Comparison of ENCODE assay signal across 8 cellular contexts in genomic region chr6:150865406-150866146, GRCh38. TPM values are rescaled to one million over a fixed set of nuclear protein-coding genes. Genes with fewer than 3 reads are reported as not detected.
DNase-seq lines count a peak whose midpoint lies in the region; ATAC-seq, FAIRE-seq and TF ChIP-seq lines count a peak whose summit lies in the region.

Gene MTHFD1L (plus strand): TSS chr6:150865702. CDS start chr6:150865823, 121 bp downstream.

- intact Hi-C loops in Calu3 (cut with micrococcal nuclease; ENCODE audit: unreplicated experiment), result no loop called here
- intact Hi-C loops in activated T-helper 2 cell treated with anti-CD3 and anti-CD28 coated beads, Interferon-gamma antibody, Interleukin-2, Interleukin-4, amounts not matched to agents 10 μg/mL and 5 μg/mL and 100 μg/mL, durations not matched to agents 14 hours and 24 hours and 36 hours (cut with micrococcal nuclease), result loop anchor here (5.0 kb wide), 1 partner anchor 527 kb away; the partner anchor contains the start of gene ZBTB2

- peak within 1 kb of the TSS; percentile 90 for H3K4me3 ChIP-seq in fibroblast of pulmonary artery (replicated peaks; ENCODE audit: low read depth, low read length)

- peaks cover 9% of the 10 kb centered on the region for H3K4me1 Mint-ChIP-seq in Calu3 (ENCODE audit: low read depth, unreplicated experiment)
- H3K4me1 Mint-ChIP-seq in activated T-helper 2 cell treated with anti-CD3 and anti-CD28 coated beads, Interferon-gamma antibody, Interleukin-2, Interleukin-4, amounts not matched to agents 10 μg/mL and 5 μg/mL and 100 μg/mL, durations not matched to agents 14 hours and 24 hours and 36 hours (ENCODE audit: low read depth), result peaks cover 40% of the 10 kb centered on the region
- peaks cover 35% of the 10 kb centered on the region for H3K4me1 Mint-ChIP-seq in nephron
- H3K4me1 Mint-ChIP-seq in stimulated activated naive CD8-positive, alpha-beta T cell treated with anti-CD3 and anti-CD28 coated beads, Interleukin-15, Interleukin-2, amounts not matched to agents 100 ng/mL and 50 ng/mL, for 24 hours (ENCODE audit: low read depth), result peaks cover 34% of the 10 kb centered on the region

- FAIRE-seq in RCC 7860 (lab: Jason Lieb, UNC), result no peak

- TF ChIP-seq CTCF in Calu3 (IDR thresholded peaks at IDR 0.05; ENCODE audit: unreplicated experiment), result peak; percentile 44
- peak; percentile 11 for TF ChIP-seq CTCF in fibroblast of pulmonary artery (IDR thresholded peaks at IDR 0.05; ENCODE audit: low read length, missing control alignments)
- TF ChIP-seq CTCF in nephron (IDR thresholded peaks at IDR 0.05; ENCODE audit: unreplicated experiment in 3 of 3), result peak; percentile 40 to 58 (median 46)

- H3K4me3 Mint-ChIP-seq in Calu3 (ENCODE audit: low read depth, unreplicated experiment), result peak within 1 kb of the TSS; percentile 74
- peak within 1 kb of the TSS; percentile 94 for H3K4me3 Mint-ChIP-seq in activated T-helper 2 cell treated with anti-CD3 and anti-CD28 coated beads, Interferon-gamma antibody, Interleukin-2, Interleukin-4, amounts not matched to agents 10 μg/mL and 5 μg/mL and 100 μg/mL, durations not matched to agents 14 hours and 24 hours and 36 hours (ENCODE audit: low read depth)
- peak within 1 kb of the TSS; percentile 97 to 98 (median 97) for H3K4me3 Mint-ChIP-seq in nephron
- H3K4me3 Mint-ChIP-seq in stimulated activated naive CD8-positive, alpha-beta T cell treated with anti-CD3 and anti-CD28 coated beads, Interleukin-15, Interleukin-2, amounts not matched to agents 100 ng/mL and 50 ng/mL, for 24 hours, result peak within 1 kb of the TSS; percentile 93

- CTCF ChIA-PET in Calu3 (lab: Charles Lee), result interaction anchor here (0.6 to 1.7 kb wide), 4 partner anchors 13 to 48 kb away, joined by 3 to 5 read pairs (median 4); no protein-coding TSS in a partner anchor

- H3K27ac Mint-ChIP-seq in Calu3 (ENCODE audit: unreplicated experiment) (no peak within 1 kb of the TSS), nephron (peak within 1 kb of the TSS; percentile 92 to 99 (median 99))
- peak within 1 kb of the TSS; percentile 85 for H3K27ac Mint-ChIP-seq in activated T-helper 2 cell treated with anti-CD3 and anti-CD28 coated beads, Interferon-gamma antibody, Interleukin-2, Interleukin-4, amounts not matched to agents 10 μg/mL and 5 μg/mL and 100 μg/mL, durations not matched to agents 14 hours and 24 hours and 36 hours
- H3K27ac Mint-ChIP-seq in stimulated activated naive CD8-positive, alpha-beta T cell treated with anti-CD3 and anti-CD28 coated beads, Interleukin-15, Interleukin-2, amounts not matched to agents 100 ng/mL and 50 ng/mL, for 24 hours, result peak within 1 kb of the TSS; percentile 94

- H3K9me3 Mint-ChIP-seq in Calu3 (ENCODE audit: low read depth, unreplicated experiment), result no peaks in the 10 kb centered on the region
- no peaks in the 10 kb centered on the region for H3K9me3 Mint-ChIP-seq in activated T-helper 2 cell treated with anti-CD3 and anti-CD28 coated beads, Interferon-gamma antibody, Interleukin-2, Interleukin-4, amounts not matched to agents 10 μg/mL and 5 μg/mL and 100 μg/mL, durations not matched to agents 14 hours and 24 hours and 36 hours
- no peaks in the 10 kb centered on the region for H3K9me3 Mint-ChIP-seq in nephron
- H3K9me3 Mint-ChIP-seq in stimulated activated naive CD8-positive, alpha-beta T cell treated with anti-CD3 and anti-CD28 coated beads, Interleukin-15, Interleukin-2, amounts not matched to agents 100 ng/mL and 50 ng/mL, for 24 hours, result no peaks in the 10 kb centered on the region

- DNase-seq in Calu3 (peak; percentile 85), RCC 7860 (ENCODE audit: low spot score) (peak; percentile 64), fibroblast of pulmonary artery (ENCODE audit: low read depth) (peak; percentile 96)
- DNase-seq in activated T-helper 2 cell treated with anti-CD3 and anti-CD28 coated beads, Interferon-gamma antibody, Interleukin-2, Interleukin-4, amounts not matched to agents 10 μg/mL and 5 μg/mL and 100 μg/mL, durations not matched to agents 14 hours and 24 hours and 36 hours (ENCODE audit: low spot score), result peak; percentile 69

- H3K27me3 Mint-ChIP-seq in Calu3 (ENCODE audit: unreplicated experiment) (no peaks in the 10 kb centered on the region), nephron (ENCODE audit: low read depth) (no peaks in the 10 kb centered on the region)
- H3K27me3 Mint-ChIP-seq in activated T-helper 2 cell treated with anti-CD3 and anti-CD28 coated beads, Interferon-gamma antibody, Interleukin-2, Interleukin-4, amounts not matched to agents 10 μg/mL and 5 μg/mL and 100 μg/mL, durations not matched to agents 14 hours and 24 hours and 36 hours (ENCODE audit: low read depth), result peaks cover 19% of the 10 kb centered on the region
- H3K27me3 Mint-ChIP-seq in stimulated activated naive CD8-positive, alpha-beta T cell treated with anti-CD3 and anti-CD28 coated beads, Interleukin-15, Interleukin-2, amounts not matched to agents 100 ng/mL and 50 ng/mL, for 24 hours, result peaks cover 23% of the 10 kb centered on the region

- BruUV-seq in Calu3 (replicated peaks; lab: Mats Ljungman, UMichigan), result no TSS peak

- peak; percentile 73 for ATAC-seq in GM19455 (IDR thresholded peaks at IDR 0.05; ENCODE audit: unreplicated experiment)
- ATAC-seq in HG03575 (IDR thresholded peaks at IDR 0.05; ENCODE audit: extremely low read depth, insufficient number of reproducible peaks, low FRiP score, unreplicated experiment), result peak; percentile 43

- H3K36me3 Mint-ChIP-seq in Calu3 (ENCODE audit: insufficient read depth, unreplicated experiment) (peaks cover 28% of the 10 kb centered on the region), nephron (ENCODE audit: low read depth) (no peaks in the 10 kb centered on the region)
- H3K36me3 Mint-ChIP-seq in activated T-helper 2 cell treated with anti-CD3 and anti-CD28 coated beads, Interferon-gamma antibody, Interleukin-2, Interleukin-4, amounts not matched to agents 10 μg/mL and 5 μg/mL and 100 μg/mL, durations not matched to agents 14 hours and 24 hours and 36 hours (ENCODE audit: low read depth), result peaks cover 8% of the 10 kb centered on the region
- H3K36me3 Mint-ChIP-seq in stimulated activated naive CD8-positive, alpha-beta T cell treated with anti-CD3 and anti-CD28 coated beads, Interleukin-15, Interleukin-2, amounts not matched to agents 100 ng/mL and 50 ng/mL, for 24 hours (ENCODE audit: low read depth), result peaks cover 20% of the 10 kb centered on the region

RNA-seq across cellular contexts. Expression of gene MTHFD1L, which starts in this region (rescaled TPM):
- 37.2 and 47.8 TPM in 2 replicates for total RNA-seq in Calu3 (2022)
- total RNA-seq in activated T-helper 2 cell treated with anti-CD3 and anti-CD28 coated beads, Interferon-gamma antibody, Interleukin-2, Interleukin-4, amounts not matched to agents 10 μg/mL and 5 μg/mL and 100 μg/mL, durations not matched to agents 14 hours and 24 hours and 36 hours, result 92.2 and 93.4 TPM in 2 replicates

Comparison
In these comparisons a context has a peak if more than half of its experiments do, and no peak if none do; other contexts are left out.
1. Peak in every context shown above with its lines: DNase-seq, ATAC-seq and H3K4me3 ChIP-seq.